10 cellular contexts compared by ENCODE assay signal in genomic region chr7:43872401-43873165, GRCh38. TPM values are rescaled to one million over a fixed set of nuclear protein-coding genes. Genes with fewer than 3 reads are reported as not detected.
A peak's percentile ranks its signal among the peaks of the same experiment; 100 is the strongest.
DNase-seq lines count a peak whose midpoint lies in the region; ATAC-seq and TF ChIP-seq lines count a peak whose summit lies in the region.
"Had no signal": no experiment of that assay in that cellular context is flagged by ENCODE, and none has a peak within 500 bp of the region (broad histone marks: within the 10 kb centered on the region; RNA-seq: fewer than 3 reads in every experiment).

No MANE protein-coding gene starts in this region.

- H3K4me2 ChIP-seq in GM23248 (ENCODE audit: unreplicated experiment): peak overlapping the region; percentile 59

- no peaks in the 10 kb centered on the region for H3K27me3 ChIP-seq in GM23248 (replicated peaks; ENCODE audit: insufficient read depth)
- H3K27me3 ChIP-seq in cardiac muscle cell: no peaks in the 10 kb centered on the region
- no peaks in the 10 kb centered on the region for H3K27me3 ChIP-seq in skeletal muscle tissue (ENCODE audit: control insufficient read depth in 3 of 3, insufficient read depth in 3 of 3, low read length in 3 of 3)

- in situ Hi-C loops in GM23248 (cut with MboI): no loop called here

- H3K4me3 ChIP-seq in GM23248: peak overlapping the region; percentile 46
- H3K4me3 ChIP-seq in cardiac muscle cell: no peak overlapping the region
- peak overlapping the region in 2 of 3 donors; percentile 3 to 12 for H3K4me3 ChIP-seq in skeletal muscle tissue (ENCODE audit: low read length in 3 of 3)

- peak overlapping the region; percentile 100 for H3K27ac ChIP-seq in GM23248
- H3K27ac ChIP-seq in cardiac muscle cell: peak overlapping the region; percentile 1
- H3K27ac ChIP-seq in skeletal muscle tissue (ENCODE audit: low read depth, low read length): peak overlapping the region; percentile 85

- 11 to 15% methylated on average over 7 of the region's 7 CpGs for WGBS in GM23248 (ENCODE audit: low coverage in 1 of 2, low lambda C conversion rate in 2 of 2, missing lambda C conversion rate in 2 of 2), 2 experiments

- peaks cover 57% of the 10 kb centered on the region for H3F3A ChIP-seq in GM23248 (ENCODE audit: insufficient read depth)

- no peak for ATAC-seq in HG02678 (IDR thresholded peaks at IDR 0.05; ENCODE audit: unreplicated experiment)

- H3K9ac ChIP-seq in GM23248: peak overlapping the region; percentile 90
- peak overlapping the region in 2 of 3 donors; percentile 16 to 51 for H3K9ac ChIP-seq in skeletal muscle tissue (ENCODE audit: low read depth in 1 of 3, low read length in 3 of 3)

- H4K20me1 ChIP-seq in GM23248 (ENCODE audit: insufficient read depth): no peaks in the 10 kb centered on the region

- H3K9me3 ChIP-seq in GM23248 (ENCODE audit: low read depth) (no peaks in the 10 kb centered on the region), cardiac muscle cell (ENCODE audit: low read depth) (no peaks in the 10 kb centered on the region), skeletal muscle tissue (ENCODE audit: control insufficient read depth in 3 of 3, low read length in 3 of 3) (no peaks in the 10 kb centered on the region)

- H3K4me1 ChIP-seq in GM23248 (ENCODE audit: insufficient read depth) (peaks cover 51% of the 10 kb centered on the region), cardiac muscle cell (ENCODE audit: low read depth) (peaks cover 26% of the 10 kb centered on the region), skeletal muscle tissue (ENCODE audit: control insufficient read depth in 3 of 3, insufficient read depth in 3 of 3, low read length in 3 of 3) (peaks cover 45 to 57% (median 45%) of the 10 kb centered on the region in 3 donors)

- H3K79me2 ChIP-seq in GM23248 (ENCODE audit: insufficient read depth): peaks cover 35% of the 10 kb centered on the region

- no peaks in the 10 kb centered on the region for H3K9me2 ChIP-seq in GM23248 (ENCODE audit: insufficient read depth)

- 0 out of 2 replicates have a peak overlapping the region, but pooled peaks have one; percentile 4 for H2AFZ ChIP-seq in GM23248

- no peak for TF ChIP-seq CTCF in cardiac muscle cell (IDR thresholded peaks at IDR 0.05; ENCODE audit: low read depth, low read length)

- H3K36me3 ChIP-seq in GM23248 (ENCODE audit: low read depth): no peaks in the 10 kb centered on the region; the same call in none of the 2 replicates
- H3K36me3 ChIP-seq in cardiac muscle cell: peaks cover 10% of the 10 kb centered on the region
- peaks cover 22 to 25% (median 22%) of the 10 kb centered on the region in 3 donors for H3K36me3 ChIP-seq in skeletal muscle tissue (ENCODE audit: control insufficient read depth in 3 of 3, insufficient read depth in 3 of 3, low read length in 3 of 3)

- DNase-seq in GM23248 (peak; percentile 98), amniotic stem cell (lab: John Stamatoyannopoulos, UW) (peak; percentile 82), cardiac muscle cell (ENCODE audit: low read depth in 1 of 2, low spot score in 1 of 2) (peak; percentile 7 to 76), NCI-H1105 (lab: John Stamatoyannopoulos, UW) (no peak)
- no peak for DNase-seq in stimulated activated naive CD4-positive, alpha-beta T cell (lab: John Stamatoyannopoulos, UW)
- DNase-seq in stimulated activated CD4-positive, alpha-beta T cell treated with anti-CD3 and anti-CD28 coated beads, Interleukin-2, amount 100 ng/mL, for 48 hours: no peak
- DNase-seq: occipital lobe, SW 1271 had no signal

RNA-seq across cellular contexts. Expression of gene MRPS24, which starts 3.3 kb away (rescaled TPM):
- 79.3 and 113 TPM in 2 replicates for total RNA-seq in GM23248 (2014; rRNA removed; shearing (Covaris generic))
- polyA plus RNA-seq in GM23248 (2016; fragmentation: Nextera tagmentation; extraction: Ambion mirVana) (163 and 166 TPM in 2 replicates), cardiac muscle cell (183 and 198 TPM in 2 replicates)
- total RNA-seq in cardiac muscle cell (160 and 172 TPM in 2 replicates), skeletal muscle tissue (55.8 TPM)

RNA-seq across cellular contexts. Expression of gene URGCP, which starts 33.8 kb away (rescaled TPM):
- total RNA-seq in GM23248 (2014; rRNA removed; shearing (Covaris generic)): 29.6 and 36.8 TPM in 2 replicates
- 25.9 and 26.5 TPM in 2 replicates for polyA plus RNA-seq in GM23248 (2016; fragmentation: Nextera tagmentation; extraction: Ambion mirVana)
- total RNA-seq in cardiac muscle cell: 30.9 and 40.2 TPM in 2 replicates
- polyA plus RNA-seq in cardiac muscle cell: 28.3 and 42.7 TPM in 2 replicates
- total RNA-seq in skeletal muscle tissue: 28.2 TPM

RNA-seq across cellular contexts. Expression of gene UBE2D4, which starts 53.7 kb away (rescaled TPM):
- total RNA-seq in GM23248 (2014; rRNA removed; shearing (Covaris generic)): 21.7 and 33.0 TPM in 2 replicates
- polyA plus RNA-seq in GM23248 (2016; fragmentation: Nextera tagmentation; extraction: Ambion mirVana) (20.5 and 22.0 TPM in 2 replicates), cardiac muscle cell (16.6 and 22.5 TPM in 2 replicates)
- total RNA-seq in cardiac muscle cell (12.7 and 27.3 TPM in 2 replicates), skeletal muscle tissue (8.9 TPM)

Comparison
In these comparisons a context has a peak if more than half of its experiments do, and no peak if none do; other contexts are left out.
1. DNase-seq: peak in GM23248 (single experiment), amniotic stem cell (single experiment) and cardiac muscle cell (2 of 2); none in NCI-H1105 (single experiment), stimulated activated naive CD4-positive, alpha-beta T cell (0 of 6) and stimulated activated CD4-positive, alpha-beta T cell treated with anti-CD3 and anti-CD28 coated beads, Interleukin-2, amount 100 ng/mL, for 48 hours (0 of 2).
2. H3K27ac ChIP-seq: peak in every context shown above with its lines; median percentile 100 in GM23248; 85 in skeletal muscle tissue; 1 in cardiac muscle cell.